Comparison of ENCODE assay signal across 8 cellular contexts in genomic region chr1:77514871-77515776, GRCh38.
DNase-seq lines count a peak whose midpoint lies in the region; ATAC-seq and TF ChIP-seq lines count a peak whose summit lies in the region.

No MANE protein-coding gene starts in this region.

- ATAC-seq in GM21717 (IDR thresholded peaks at IDR 0.05; ENCODE audit: unreplicated experiment): no peak

- no peak overlapping the region for H3K4me3 ChIP-seq in osteoblast (ENCODE audit: insufficient read depth, low read length)

- peak overlapping the region; percentile 91 for H3K27ac ChIP-seq in osteoblast (ENCODE audit: low read depth, low read length)

- H4K20me1 ChIP-seq in osteoblast (ENCODE audit: insufficient read depth, low read length): no peaks in the 10 kb centered on the region

- H3K4me1 ChIP-seq in osteoblast (ENCODE audit: insufficient read depth, low read length): peaks cover 45% of the 10 kb centered on the region

- DNase-seq in GM10266 (ENCODE audit: extremely low spot score) (no peak), NOMO-1 treated with DMSO at 0.1 percent for 48 hours (lab: John Stamatoyannopoulos, UW; ENCODE audit: unreplicated experiment) (peak; percentile 43), fibroblast of the conjunctiva (ENCODE audit: low read depth) (peak; percentile 50), osteoblast (ENCODE audit: insufficient read length, low spot score, missing footprints) (peak; percentile 68), SHP77 treated with DMSO at 0.1 percent for 48 hours (lab: John Stamatoyannopoulos, UW) (no peak), NCI-H187 (lab: John Stamatoyannopoulos, UW) (no peak), KG1 (lab: John Stamatoyannopoulos, UW) (no peak)

- H3K27me3 ChIP-seq in osteoblast (ENCODE audit: insufficient read depth, low read length): no peaks in the 10 kb centered on the region

- H2AFZ ChIP-seq in osteoblast (ENCODE audit: low read length): peak overlapping the region; percentile 41

- TF ChIP-seq CTCF in GM10266 (IDR thresholded peaks at IDR 0.05; ENCODE audit: control insufficient read depth, insufficient read depth, low read depth, missing control alignments) (peak; percentile 1), osteoblast (IDR thresholded peaks at IDR 0.05; ENCODE audit: extremely low read depth, low read depth, low read length) (peak; percentile 23)

- no peaks in the 10 kb centered on the region for H3K79me2 ChIP-seq in osteoblast (ENCODE audit: insufficient read depth, low read length)

- no peaks in the 10 kb centered on the region for H3K9me3 ChIP-seq in osteoblast (ENCODE audit: low read depth, low read length)

- H3K4me2 ChIP-seq in osteoblast (ENCODE audit: insufficient read depth, low read length): peak overlapping the region; percentile 56

- no peaks in the 10 kb centered on the region for H3K36me3 ChIP-seq in osteoblast (ENCODE audit: insufficient read depth, low read length)

Comparison
In these comparisons a context has a peak if more than half of its experiments do, and no peak if none do; other contexts are left out.
1. DNase-seq: peak in NOMO-1 treated with DMSO at 0.1 percent for 48 hours (single experiment), fibroblast of the conjunctiva (single experiment) and osteoblast (single experiment); none in GM10266 (single experiment), SHP77 treated with DMSO at 0.1 percent for 48 hours (single experiment), NCI-H187 (0 of 2) and KG1 (single experiment).